ENCODE assay signal across 12 cellular contexts in the genomic region with DNA sequence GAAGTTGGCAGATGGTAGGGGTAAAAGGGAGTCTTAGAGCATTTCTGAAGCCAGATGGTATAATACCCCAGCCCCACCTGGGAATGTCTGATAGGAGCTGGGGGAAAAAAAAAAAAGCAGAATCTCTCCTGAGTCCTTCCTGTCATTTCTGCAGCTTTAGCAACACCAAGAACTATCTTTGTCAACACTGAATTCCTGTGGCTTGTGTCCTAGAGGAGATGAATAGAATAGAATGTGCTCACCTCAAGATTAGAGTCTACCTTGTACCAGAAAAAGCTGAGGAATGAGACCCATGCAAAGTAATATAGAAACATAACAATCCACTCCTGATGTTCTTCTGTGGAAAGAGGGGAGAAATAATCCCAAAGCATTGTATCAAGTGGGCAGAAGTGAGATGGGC.
A peak's percentile ranks its signal among the peaks of the same experiment; 100 is the strongest.
DNase-seq lines count a peak whose midpoint lies in the region; ATAC-seq and TF ChIP-seq lines count a peak whose summit lies in the region.
"Had no signal": no experiment of that assay in that cellular context is flagged by ENCODE, and none has a peak within 500 bp of the region (broad histone marks: within the 10 kb centered on the region; RNA-seq: fewer than 3 reads in every experiment).

No MANE protein-coding gene starts in this region.

- no peak overlapping the region for H3K4me3 Mint-ChIP-seq in activated naive CD8-positive, alpha-beta T cell treated with anti-CD3 and anti-CD28 coated beads, Interleukin-2, amount 50 U/mL, for 24 hours
- peak overlapping the region in 1 of 10 donors; percentile 5 for H3K4me3 Mint-ChIP-seq in naive thymus-derived CD4-positive, alpha-beta T cell
- H3K4me3 Mint-ChIP-seq: activated T-cell treated with anti-CD3 and anti-CD28 coated beads, Interleukin-2, amount 50 U/mL, for 4 hours; CD14-positive monocyte had no signal

- no peaks in the 10 kb centered on the region for H3K4me1 ChIP-seq in DND-41 (ENCODE audit: insufficient read depth, low read length)
- no peaks in the 10 kb centered on the region for H3K4me1 ChIP-seq in naive thymus-derived CD4-positive, alpha-beta T cell (ENCODE audit: control insufficient read depth in 2 of 2, insufficient read depth in 2 of 2, low read length in 2 of 2)

- no peaks in the 10 kb centered on the region for H4K20me1 ChIP-seq in DND-41 (ENCODE audit: insufficient read depth, low read length)

- intact Hi-C loops in naive thymus-derived CD4-positive, alpha-beta T cell (cut with micrococcal nuclease) = loop anchor here in 1 of 2 donors (5.0 kb wide), 1 partner anchor 141 kb away; no protein-coding TSS in a partner anchor

- H3K27ac ChIP-seq in DND-41 (ENCODE audit: low read length) = no peak overlapping the region
- H3K27ac ChIP-seq in naive thymus-derived CD4-positive, alpha-beta T cell (ENCODE audit: low read depth, low read length) = peak overlapping the region; percentile 48
- H3K27ac ChIP-seq in brain microvascular endothelial cell = no peak overlapping the region
- H3K27ac ChIP-seq: heart right ventricle had no signal

- H3K36me3 ChIP-seq in DND-41 (ENCODE audit: insufficient read depth, low read length) (peaks cover 28% of the 10 kb centered on the region), brain microvascular endothelial cell (replicated peaks) (peaks cover 24% of the 10 kb centered on the region)
- H3K36me3 ChIP-seq in naive thymus-derived CD4-positive, alpha-beta T cell (ENCODE audit: control insufficient read depth in 2 of 3, insufficient read depth in 3 of 3, low read length in 3 of 3) = peaks cover 5 to 25% (median 13%) of the 10 kb centered on the region in 3 experiments

- H3K79me2 ChIP-seq in DND-41 (ENCODE audit: insufficient read depth, low read length) = no peaks in the 10 kb centered on the region

- H3K4me3 ChIP-seq in DND-41 (ENCODE audit: low read depth in 1 of 2, low read length in 2 of 2) (no peak overlapping the region), brain microvascular endothelial cell (ENCODE audit: low read depth, low read length) (no peak overlapping the region)
- H3K4me3 ChIP-seq in naive thymus-derived CD4-positive, alpha-beta T cell (ENCODE audit: low read length) = no peak overlapping the region
- H3K4me3 ChIP-seq: heart right ventricle had no signal

- H3K4me2 ChIP-seq in DND-41 (ENCODE audit: insufficient read depth, low read length) = no peak overlapping the region

- no peak overlapping the region for H2AFZ ChIP-seq in DND-41 (ENCODE audit: low read depth, low read length)

- peaks cover 30% of the 10 kb centered on the region for H3K4me1 Mint-ChIP-seq in activated naive CD8-positive, alpha-beta T cell treated with anti-CD3 and anti-CD28 coated beads, Interleukin-2, amount 50 U/mL, for 24 hours
- peaks cover 10 to 55% (median 31%) of the 10 kb centered on the region in 7 donors for H3K4me1 Mint-ChIP-seq in naive thymus-derived CD4-positive, alpha-beta T cell

- no peaks in the 10 kb centered on the region for H3K9me3 ChIP-seq in DND-41 (ENCODE audit: insufficient read depth, low read length, severe bottlenecking)
- no peaks in the 10 kb centered on the region for H3K9me3 ChIP-seq in naive thymus-derived CD4-positive, alpha-beta T cell (ENCODE audit: control insufficient read depth in 2 of 3, low read length in 3 of 3)
- H3K9me3 ChIP-seq: heart right ventricle had no signal

- no peak for DNase-seq in DND-41
- peak; percentile 81 for DNase-seq in NCI-H2171 (lab: John Stamatoyannopoulos, UW)
- no peak for DNase-seq in activated naive CD8-positive, alpha-beta T cell treated with anti-CD3 and anti-CD28 coated beads, Interleukin-2, amount 50 U/mL, for 24 hours
- no peak for DNase-seq in naive thymus-derived CD4-positive, alpha-beta T cell
- no peak for DNase-seq in activated CD4-positive, CD25-positive, alpha-beta regulatory T cell treated with anti-CD3 and anti-CD28 coated beads, Interleukin-2, amount 50 U/mL, for 72 hours
- DNase-seq in brain microvascular endothelial cell = no peak
- no peak for DNase-seq in EL
- DNase-seq: activated T-cell treated with anti-CD3 and anti-CD28 coated beads, Interleukin-2, amount 50 U/mL, for 4 hours; heart right ventricle; NCI-H146 had no signal

- TF ChIP-seq CTCF in DND-41 (IDR thresholded peaks at IDR 0.05; ENCODE audit: borderline replicate concordance, extremely low read depth, low read length, poor library complexity, severe bottlenecking) = no peak
- no peak for TF ChIP-seq CTCF in brain microvascular endothelial cell (IDR thresholded peaks at IDR 0.05; ENCODE audit: low read depth, low read length, missing control alignments)

- no peaks in the 10 kb centered on the region for H3K27me3 ChIP-seq in DND-41 (ENCODE audit: insufficient read depth, low read length, poor library complexity)
- H3K27me3 ChIP-seq in naive thymus-derived CD4-positive, alpha-beta T cell (ENCODE audit: control insufficient read depth in 2 of 2, insufficient read depth in 2 of 2, low read length in 2 of 2) = no peaks in the 10 kb centered on the region
- H3K27me3 ChIP-seq in brain microvascular endothelial cell (replicated peaks) = no peaks in the 10 kb centered on the region
- H3K27me3 ChIP-seq: heart right ventricle had no signal

- ATAC-seq in DND-41 (ENCODE audit: insufficient read depth, low read depth) (0 out of 3 replicates have a peak, but pooled peaks have one; percentile 3), HG03439 (IDR thresholded peaks at IDR 0.05; ENCODE audit: unreplicated experiment) (no peak)
- ATAC-seq in activated naive CD8-positive, alpha-beta T cell treated with anti-CD3 and anti-CD28 coated beads, Interleukin-2, amount 50 U/mL, for 24 hours = no peak
- no peak for ATAC-seq in naive thymus-derived CD4-positive, alpha-beta T cell
- ATAC-seq: activated T-cell treated with anti-CD3 and anti-CD28 coated beads, Interleukin-2, amount 50 U/mL, for 4 hours; heart right ventricle had no signal

- no peak overlapping the region for H3K9ac ChIP-seq in DND-41 (ENCODE audit: low read depth, low read length)

- H3K9me3 Mint-ChIP-seq in activated naive CD8-positive, alpha-beta T cell treated with anti-CD3 and anti-CD28 coated beads, Interleukin-2, amount 50 U/mL, for 24 hours = no peaks in the 10 kb centered on the region
- peaks cover 0 to 1% (median 0%) of the 10 kb centered on the region in 11 donors for H3K9me3 Mint-ChIP-seq in naive thymus-derived CD4-positive, alpha-beta T cell
- H3K9me3 Mint-ChIP-seq: activated T-cell treated with anti-CD3 and anti-CD28 coated beads, Interleukin-2, amount 50 U/mL, for 4 hours; CD14-positive monocyte had no signal

- POLR2A ChIA-PET in naive thymus-derived CD4-positive, alpha-beta T cell (lab: Charles Lee) = no interaction called here

- H3K36me3 Mint-ChIP-seq in activated naive CD8-positive, alpha-beta T cell treated with anti-CD3 and anti-CD28 coated beads, Interleukin-2, amount 50 U/mL, for 24 hours (ENCODE audit: low read depth) = peaks cover 44% of the 10 kb centered on the region
- peaks cover 2 to 36% (median 24%) of the 10 kb centered on the region in 5 donors for H3K36me3 Mint-ChIP-seq in naive thymus-derived CD4-positive, alpha-beta T cell

- in situ Hi-C loops in brain microvascular endothelial cell (cut with HindIII; ENCODE audit: low pct_ligation_motif_present, low sequenced_read_pairs) = no loop called here

- H3K27me3 Mint-ChIP-seq in activated naive CD8-positive, alpha-beta T cell treated with anti-CD3 and anti-CD28 coated beads, Interleukin-2, amount 50 U/mL, for 24 hours = no peaks in the 10 kb centered on the region
- H3K27me3 Mint-ChIP-seq in naive thymus-derived CD4-positive, alpha-beta T cell = no peaks in the 10 kb centered on the region

- CTCF ChIA-PET in naive thymus-derived CD4-positive, alpha-beta T cell (lab: Charles Lee) = no interaction called here

- H3K27ac Mint-ChIP-seq in activated naive CD8-positive, alpha-beta T cell treated with anti-CD3 and anti-CD28 coated beads, Interleukin-2, amount 50 U/mL, for 24 hours = peak overlapping the region; percentile 11
- H3K27ac Mint-ChIP-seq in naive thymus-derived CD4-positive, alpha-beta T cell = peak overlapping the region in 8 of 9 donors; percentile 41 to 88 (median 75)
- H3K27ac Mint-ChIP-seq: CD14-positive monocyte had no signal
